8 cellular contexts compared by ENCODE assay signal in genomic region chr10:99993994-99994689, GRCh38. TPM values are rescaled to one million over a fixed set of nuclear protein-coding genes. Genes with fewer than 3 reads are reported as not detected.
DNase-seq lines count a peak whose midpoint lies in the region; ATAC-seq and TF ChIP-seq lines count a peak whose summit lies in the region.

No MANE protein-coding gene starts in this region.

- H3K4me3 Mint-ChIP-seq in naive thymus-derived CD8-positive, alpha-beta T cell = peak overlapping the region; percentile 51 to 80 (median 72)

- TF ChIP-seq POLR2A in transverse colon (IDR thresholded peaks at IDR 0.05) = no peak

- H3K27ac Mint-ChIP-seq in naive thymus-derived CD8-positive, alpha-beta T cell = peak overlapping the region; percentile 44 to 93 (median 82)

- H3K4me1 ChIP-seq in BLaER1 treated with 17β-estradiol and CSF1 and Interleukin-3, amounts not matched to agents 10 nM and 100 nM = peaks cover 27 to 50% (median 44%) of the 10 kb centered on the region in 10 experiments
- peaks cover 3 to 43% (median 30%) of the 10 kb centered on the region in 4 donors for H3K4me1 ChIP-seq in transverse colon

- H3K27me3 ChIP-seq in BLaER1 treated with 17β-estradiol and CSF1 and Interleukin-3, amounts not matched to agents 10 nM and 100 nM = no peaks in the 10 kb centered on the region
- no peaks in the 10 kb centered on the region for H3K27me3 ChIP-seq in transverse colon

- H3K27ac ChIP-seq in BLaER1 treated with 17β-estradiol and CSF1 and Interleukin-3, amounts not matched to agents 10 nM and 100 nM = peak overlapping the region in 9 of 11 experiments; percentile 32 to 70 (median 47); a peak in 14 of 22 replicates
- peak overlapping the region in 3 of 4 donors; percentile 39 to 42 (median 41) for H3K27ac ChIP-seq in transverse colon

- no peaks in the 10 kb centered on the region for H3K27me3 Mint-ChIP-seq in naive thymus-derived CD8-positive, alpha-beta T cell

- peaks cover 11 to 36% (median 23%) of the 10 kb centered on the region in 4 donors for H3K4me1 Mint-ChIP-seq in naive thymus-derived CD8-positive, alpha-beta T cell

- peak overlapping the region in 1 of 10 experiments; percentile 6; a peak in 1 of 20 replicates for H3K4me3 ChIP-seq in BLaER1 treated with 17β-estradiol and CSF1 and Interleukin-3, amounts not matched to agents 10 nM and 100 nM
- H3K4me3 ChIP-seq in transverse colon = no peak overlapping the region

- POLR2A ChIA-PET in naive thymus-derived CD8-positive, alpha-beta T cell (lab: Charles Lee) = no interaction called here

- H3K9ac ChIP-seq in BLaER1 treated with 17β-estradiol and CSF1 and Interleukin-3, amounts not matched to agents 10 nM and 100 nM = peak overlapping the region in 3 of 11 experiments; percentile 15 to 44 (median 32); a peak in 4 of 22 replicates

- intact Hi-C loops in transverse colon (cut with DNase I; ENCODE audit: low total_unique reads) = no loop called here

- H3K36me3 Mint-ChIP-seq in naive thymus-derived CD8-positive, alpha-beta T cell = peaks cover 0 to 3% (median 0%) of the 10 kb centered on the region in 3 donors

- DNase-seq in KBM-7 (peak; percentile 92), dermis blood vessel endothelial cell (peak; percentile 84), transverse colon (peak; percentile 58), occipital lobe (lab: John Stamatoyannopoulos, UW) (no peak)
- peak; percentile 51 for DNase-seq in activated CD4-positive, CD25-positive, alpha-beta regulatory T cell treated with anti-CD3 and anti-CD28 coated beads, Interleukin-2, amount 50 U/mL, for 72 hours
- peak; percentile 11 to 87 (median 65) for DNase-seq in naive thymus-derived CD8-positive, alpha-beta T cell

- H3K36me3 ChIP-seq in BLaER1 treated with 17β-estradiol and CSF1 and Interleukin-3, amounts not matched to agents 10 nM and 100 nM = no peaks in the 10 kb centered on the region; a peak in 1 of 22 replicates
- no peaks in the 10 kb centered on the region for H3K36me3 ChIP-seq in transverse colon

- H3K9me3 Mint-ChIP-seq in naive thymus-derived CD8-positive, alpha-beta T cell = no peaks in the 10 kb centered on the region

- TF ChIP-seq CTCF in transverse colon (IDR thresholded peaks at IDR 0.05) = no peak

- peak overlapping the region; percentile 50 to 85 (median 70) for H3K4me2 ChIP-seq in BLaER1 treated with 17β-estradiol and CSF1 and Interleukin-3, amounts not matched to agents 10 nM and 100 nM

- peak; percentile 59 for TF ChIP-seq EP300 in transverse colon (IDR thresholded peaks at IDR 0.05; ENCODE audit: low read depth)

- no peaks in the 10 kb centered on the region for H3K9me3 ChIP-seq in BLaER1 treated with 17β-estradiol and CSF1 and Interleukin-3, amounts not matched to agents 10 nM and 100 nM (replicated peaks in 1 of 11)
- H3K9me3 ChIP-seq in transverse colon = no peaks in the 10 kb centered on the region

- no peaks in the 10 kb centered on the region for H4K20me1 ChIP-seq in BLaER1 treated with 17β-estradiol and CSF1 and Interleukin-3, amounts not matched to agents 10 nM and 100 nM

- 45 to 61% methylated on average over 7 of the region's 7 CpGs for WGBS in transverse colon (ENCODE audit: low coverage in 1 of 2), 2 donors

- in situ Hi-C loops in KBM-7 (cut with MboI; ENCODE audit: low pct_unique_long_range_greater_than_20kb, low sequenced_read_pairs) (no loop called here), transverse colon (cut with MboI; ENCODE audit: low pct_ligation_motif_present in 1 of 4, low pct_unique_long_range_greater_than_20kb in 1 of 4, low sequenced_read_pairs in 3 of 4) (no loop called here)

- peak; percentile 81 for ATAC-seq in GM19452 (IDR thresholded peaks at IDR 0.05; ENCODE audit: unreplicated experiment)
- ATAC-seq in naive thymus-derived CD8-positive, alpha-beta T cell = peak; percentile 94 to 97

RNA-seq across cellular contexts. Expression of gene DNMBP, which starts 15.6 kb away (rescaled TPM):
- total RNA-seq in dermis blood vessel endothelial cell = 39.5 and 46.6 TPM in 2 replicates
- 1 to 10 TPM; 5.8 to 6.5 TPM for total RNA-seq in naive thymus-derived CD8-positive, alpha-beta T cell
- 1 to 10 TPM in 2 of 3 donors, under 1 TPM in 1; 0.59 to 1.6 (median 1.1) TPM for polyA plus RNA-seq in naive thymus-derived CD8-positive, alpha-beta T cell
- 10 to 100 TPM; 38.5 to 68.5 (median 48.0) TPM for total RNA-seq in transverse colon
- total RNA-seq in occipital lobe = 2.7 TPM
